Comparison of ENCODE assay signal across 1 cellular context in genomic region chr1:64414855-64415546, GRCh38. TPM values are rescaled to one million over a fixed set of nuclear protein-coding genes. Genes with fewer than 3 reads are reported as not detected.
"Had no signal": no experiment of that assay in that cellular context is flagged by ENCODE, and none has a peak within 500 bp of the region (broad histone marks: within the 10 kb centered on the region; RNA-seq: fewer than 3 reads in every experiment).

No MANE protein-coding gene starts in this region.

RNA-seq across cellular contexts. Expression of gene CACHD1, which starts 54.9 kb away (rescaled TPM):
- total RNA-seq: OCI-LY7 had no signal
